ENCODE assay signal across 1 cellular context in the genomic region with DNA sequence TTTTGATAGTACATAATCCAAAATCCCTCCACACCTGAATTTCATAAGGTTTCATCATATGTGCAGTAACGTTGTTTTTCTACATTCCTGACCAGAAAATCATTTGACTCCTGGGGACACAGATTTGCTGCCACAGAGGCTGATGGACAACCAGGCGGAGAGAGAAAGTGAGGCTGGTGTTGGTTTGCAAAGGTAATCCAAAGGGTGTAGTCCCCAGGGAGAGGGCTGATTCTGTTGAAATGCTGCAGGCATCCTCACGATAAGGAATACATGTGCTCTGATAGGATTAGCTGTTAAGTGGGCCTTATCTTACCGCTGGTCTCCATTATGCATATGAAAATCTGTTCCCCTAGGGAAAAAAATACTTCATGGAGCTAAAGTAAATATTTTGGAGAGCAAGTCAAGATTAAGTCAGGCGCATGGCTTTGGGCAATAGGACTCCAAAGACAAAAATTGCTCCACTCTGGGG.
A peak's percentile ranks its signal among the peaks of the same experiment; 100 is the strongest.
TF ChIP-seq lines count a peak whose summit lies in the region.

No MANE protein-coding gene starts in this region.

TF ChIP-seq in K562, 482 proteins besides CTCF, POLR2A, EP300 and RAD21 (continued from another document and continues in another):
- TF ChIP-seq ESRRA (IDR thresholded peaks at IDR 0.05; ENCODE audit: borderline replicate concordance, low read depth) (peak; percentile 62; the same call in 1 of the 2 replicates), MEIS2 (IDR thresholded peaks at IDR 0.05; ENCODE audit: partially characterized antibody) (peak; percentile 47), ZNF780A (CRISPR knock-in tag; IDR thresholded peaks at IDR 0.05) (no peak), ZBTB17 (CRISPR knock-in tag; IDR thresholded peaks at IDR 0.05) (no peak), ZNF589 (CRISPR knock-in tag; IDR thresholded peaks at IDR 0.05; ENCODE audit: low read depth) (0 out of 2 replicates have a peak, but pooled peaks have one; percentile 44), GTF2F1 (IDR thresholded peaks at IDR 0.05; ENCODE audit: low read depth, low read length) (no peak), NCOR1 (IDR thresholded peaks at IDR 0.05) (peak; percentile 34), FOXM1 (IDR thresholded peaks at IDR 0.05; ENCODE audit: low read depth) (peak; percentile 52; the same call in 1 of the 2 replicates), FOXM1 (CRISPR knock-in tag; IDR thresholded peaks at IDR 0.05; ENCODE audit: low read depth) (no peak), CBFA2T2 (conservative IDR thresholded peaks at IDR 0.05) (peak; percentile 46; the same call in 1 of the 2 replicates), NRF1 (conservative IDR thresholded peaks at IDR 0.05 in 1 of 2, IDR thresholded peaks at IDR 0.05 in 1 of 2) (peak; percentile 23 to 48; a peak in 3 of 4 replicates), SMAD2 (IDR thresholded peaks at IDR 0.05; ENCODE audit: low read depth, low read length) (no peak), ZEB2 (IDR thresholded peaks at IDR 0.05) (peak; percentile 27; the same call in 1 of the 2 replicates), ARID1B (IDR thresholded peaks at IDR 0.05) (peak; percentile 81), NCOA6 (IDR thresholded peaks at IDR 0.05) (no peak), ZNF778 (CRISPR knock-in tag; IDR thresholded peaks at IDR 0.05) (no peak), SREBF2 (CRISPR knock-in tag; IDR thresholded peaks at IDR 0.05) (no peak), CXXC5 (CRISPR knock-in tag; IDR thresholded peaks at IDR 0.05) (peak; percentile 41), PRMT5 (CRISPR knock-in tag; IDR thresholded peaks at IDR 0.05) (no peak), CREB1 (IDR thresholded peaks at IDR 0.05) (no peak), CREB1 (CRISPR knock-in tag; IDR thresholded peaks at IDR 0.05) (no peak), ZNF134 (CRISPR knock-in tag; conservative IDR thresholded peaks at IDR 0.05) (0 out of 2 replicates have a peak, but pooled peaks have one; percentile 21), SPI1 (IDR thresholded peaks at IDR 0.05; ENCODE audit: borderline replicate concordance, low read depth, low read length) (no peak), TCFL5 (CRISPR knock-in tag; conservative IDR thresholded peaks at IDR 0.05) (no peak), DPF2 (IDR thresholded peaks at IDR 0.05) (peak; percentile 52; the same call in 1 of the 2 replicates), ZC3H11A (IDR thresholded peaks at IDR 0.05; ENCODE audit: low read depth, low read length) (no peak), SMARCE1 (IDR thresholded peaks at IDR 0.05) (peak; percentile 49; the same call in 1 of the 2 replicates)
- TF ChIP-seq, protein P1, sequence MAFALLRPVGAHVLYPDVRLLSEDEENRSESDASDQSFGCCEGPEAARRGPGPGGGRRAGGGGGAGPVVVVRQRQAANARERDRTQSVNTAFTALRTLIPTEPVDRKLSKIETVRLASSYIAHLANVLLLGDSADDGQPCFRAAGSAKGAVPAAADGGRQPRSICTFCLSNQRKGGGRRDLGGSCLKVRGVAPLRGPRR (CRISPR knock-in tag; IDR thresholded peaks at IDR 0.05), result no peak
- TF ChIP-seq, protein P2, sequence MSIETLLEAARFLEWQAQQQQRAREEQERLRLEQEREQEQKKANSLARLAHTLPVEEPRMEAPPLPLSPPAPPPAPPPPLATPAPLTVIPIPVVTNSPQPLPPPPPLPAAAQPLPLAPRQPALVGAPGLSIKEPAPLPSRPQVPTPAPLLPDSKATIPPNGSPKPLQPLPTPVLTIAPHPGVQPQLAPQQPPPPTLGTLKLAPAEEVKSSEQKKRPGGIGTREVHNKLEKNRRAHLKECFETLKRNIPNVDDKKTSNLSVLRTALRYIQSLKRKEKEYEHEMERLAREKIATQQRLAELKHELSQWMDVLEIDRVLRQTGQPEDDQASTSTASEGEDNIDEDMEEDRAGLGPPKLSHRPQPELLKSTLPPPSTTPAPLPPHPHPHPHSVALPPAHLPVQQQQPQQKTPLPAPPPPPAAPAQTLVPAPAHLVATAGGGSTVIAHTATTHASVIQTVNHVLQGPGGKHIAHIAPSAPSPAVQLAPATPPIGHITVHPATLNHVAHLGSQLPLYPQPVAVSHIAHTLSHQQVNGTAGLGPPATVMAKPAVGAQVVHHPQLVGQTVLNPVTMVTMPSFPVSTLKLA (conservative IDR thresholded peaks at IDR 0.05), result 0 out of 4 replicates have a peak, but pooled peaks of 1 of the 2 experiments have one; percentile 25
- TF ChIP-seq, protein P3, sequence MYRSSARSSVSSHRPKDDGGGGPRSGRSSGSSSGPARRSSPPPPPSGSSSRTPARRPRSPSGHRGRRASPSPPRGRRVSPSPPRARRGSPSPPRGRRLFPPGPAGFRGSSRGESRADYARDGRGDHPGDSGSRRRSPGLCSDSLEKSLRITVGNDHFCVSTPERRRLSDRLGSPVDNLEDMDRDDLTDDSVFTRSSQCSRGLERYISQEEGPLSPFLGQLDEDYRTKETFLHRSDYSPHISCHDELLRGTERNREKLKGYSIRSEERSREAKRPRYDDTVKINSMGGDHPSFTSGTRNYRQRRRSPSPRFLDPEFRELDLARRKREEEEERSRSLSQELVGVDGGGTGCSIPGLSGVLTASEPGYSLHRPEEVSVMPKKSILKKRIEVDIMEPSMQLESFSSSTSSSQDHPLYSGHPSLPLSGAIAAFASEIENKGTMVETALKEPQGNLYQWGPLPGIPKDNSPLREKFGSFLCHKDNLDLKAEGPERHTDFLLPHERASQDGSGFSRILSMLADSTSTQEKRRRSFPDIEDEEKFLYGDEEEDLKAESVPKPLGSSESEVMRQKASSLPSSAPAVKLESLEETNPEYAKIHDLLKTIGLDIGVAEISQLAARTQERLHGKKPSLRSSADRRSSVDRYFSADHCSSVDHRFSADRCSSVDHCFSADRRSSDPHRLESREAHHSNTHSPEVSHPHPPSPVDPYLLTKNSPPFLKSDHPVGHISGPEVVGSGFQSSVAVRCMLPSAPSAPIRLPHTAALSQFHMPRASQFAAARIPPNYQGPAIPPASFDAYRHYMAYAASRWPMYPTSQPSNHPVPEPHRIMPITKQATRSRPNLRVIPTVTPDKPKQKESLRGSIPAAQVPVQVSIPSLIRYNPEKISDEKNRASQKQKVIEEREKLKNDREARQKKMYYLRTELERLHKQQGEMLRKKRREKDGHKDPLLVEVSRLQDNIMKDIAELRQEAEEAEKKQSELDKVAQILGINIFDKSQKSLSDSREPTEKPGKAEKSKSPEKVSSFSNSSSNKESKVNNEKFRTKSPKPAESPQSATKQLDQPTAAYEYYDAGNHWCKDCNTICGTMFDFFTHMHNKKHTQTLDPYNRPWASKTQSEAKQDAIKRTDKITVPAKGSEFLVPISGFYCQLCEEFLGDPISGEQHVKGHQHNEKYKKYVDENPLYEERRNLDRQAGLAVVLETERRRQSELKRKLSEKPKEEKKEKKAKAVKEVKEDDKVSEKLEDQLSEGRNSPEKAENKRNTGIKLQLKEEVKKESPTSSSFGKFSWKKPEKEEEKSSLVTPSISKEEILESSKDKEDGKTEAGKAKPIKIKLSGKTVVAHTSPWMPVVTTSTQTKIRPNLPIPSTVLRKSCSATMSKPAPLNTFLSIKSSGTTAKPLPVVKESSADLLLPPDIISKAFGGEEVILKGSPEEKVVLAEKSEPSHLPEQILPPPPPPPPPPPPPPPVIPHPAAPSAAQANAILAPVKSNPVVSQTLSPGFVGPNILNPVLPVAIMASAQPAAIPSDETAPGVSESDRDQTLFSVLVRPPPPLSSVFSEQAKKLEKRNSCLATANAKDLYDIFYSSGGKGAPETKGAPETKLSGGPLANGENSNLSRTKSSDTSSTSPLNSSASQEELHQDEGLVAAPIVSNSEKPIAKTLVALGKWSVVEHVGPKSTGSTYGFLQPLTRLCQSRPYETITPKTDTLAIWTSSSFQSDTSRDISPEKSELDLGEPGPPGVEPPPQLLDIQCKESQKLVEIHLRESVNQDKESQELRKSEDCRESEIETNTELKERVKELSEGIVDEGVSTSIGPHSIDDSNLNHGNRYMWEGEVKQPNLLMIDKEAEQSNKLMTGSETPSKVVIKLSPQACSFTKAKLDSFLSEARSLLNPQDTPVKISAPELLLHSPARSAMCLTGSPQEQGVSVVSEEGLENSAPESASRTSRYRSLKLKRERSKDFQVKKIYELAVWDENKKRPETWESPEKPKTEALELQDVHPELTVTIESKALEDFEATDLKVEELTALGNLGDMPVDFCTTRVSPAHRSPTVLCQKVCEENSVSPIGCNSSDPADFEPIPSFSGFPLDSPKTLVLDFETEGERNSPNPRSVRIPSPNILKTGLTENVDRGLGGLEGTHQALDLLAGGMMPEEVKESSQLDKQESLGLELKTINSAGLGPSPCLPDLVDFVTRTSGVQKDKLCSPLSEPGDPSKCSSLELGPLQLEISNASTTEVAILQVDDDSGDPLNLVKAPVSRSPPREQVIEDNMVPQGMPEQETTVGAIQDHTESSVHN (IDR thresholded peaks at IDR 0.05; ENCODE audit: borderline replicate concordance in 1 of 2, low read depth in 1 of 2), result 0 out of 4 replicates have a peak, but pooled peaks of 1 of the 2 experiments have one; percentile 32
- TF ChIP-seq, protein P4, sequence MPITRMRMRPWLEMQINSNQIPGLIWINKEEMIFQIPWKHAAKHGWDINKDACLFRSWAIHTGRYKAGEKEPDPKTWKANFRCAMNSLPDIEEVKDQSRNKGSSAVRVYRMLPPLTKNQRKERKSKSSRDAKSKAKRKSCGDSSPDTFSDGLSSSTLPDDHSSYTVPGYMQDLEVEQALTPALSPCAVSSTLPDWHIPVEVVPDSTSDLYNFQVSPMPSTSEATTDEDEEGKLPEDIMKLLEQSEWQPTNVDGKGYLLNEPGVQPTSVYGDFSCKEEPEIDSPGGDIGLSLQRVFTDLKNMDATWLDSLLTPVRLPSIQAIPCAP (CRISPR knock-in tag; IDR thresholded peaks at IDR 0.05; ENCODE audit: borderline replicate concordance), result no peak
- TF ChIP-seq, protein P5, sequence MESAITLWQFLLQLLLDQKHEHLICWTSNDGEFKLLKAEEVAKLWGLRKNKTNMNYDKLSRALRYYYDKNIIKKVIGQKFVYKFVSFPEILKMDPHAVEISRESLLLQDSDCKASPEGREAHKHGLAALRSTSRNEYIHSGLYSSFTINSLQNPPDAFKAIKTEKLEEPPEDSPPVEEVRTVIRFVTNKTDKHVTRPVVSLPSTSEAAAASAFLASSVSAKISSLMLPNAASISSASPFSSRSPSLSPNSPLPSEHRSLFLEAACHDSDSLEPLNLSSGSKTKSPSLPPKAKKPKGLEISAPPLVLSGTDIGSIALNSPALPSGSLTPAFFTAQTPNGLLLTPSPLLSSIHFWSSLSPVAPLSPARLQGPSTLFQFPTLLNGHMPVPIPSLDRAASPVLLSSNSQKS (CRISPR knock-in tag; IDR thresholded peaks at IDR 0.05), result no peak
- TF ChIP-seq, protein P6, sequence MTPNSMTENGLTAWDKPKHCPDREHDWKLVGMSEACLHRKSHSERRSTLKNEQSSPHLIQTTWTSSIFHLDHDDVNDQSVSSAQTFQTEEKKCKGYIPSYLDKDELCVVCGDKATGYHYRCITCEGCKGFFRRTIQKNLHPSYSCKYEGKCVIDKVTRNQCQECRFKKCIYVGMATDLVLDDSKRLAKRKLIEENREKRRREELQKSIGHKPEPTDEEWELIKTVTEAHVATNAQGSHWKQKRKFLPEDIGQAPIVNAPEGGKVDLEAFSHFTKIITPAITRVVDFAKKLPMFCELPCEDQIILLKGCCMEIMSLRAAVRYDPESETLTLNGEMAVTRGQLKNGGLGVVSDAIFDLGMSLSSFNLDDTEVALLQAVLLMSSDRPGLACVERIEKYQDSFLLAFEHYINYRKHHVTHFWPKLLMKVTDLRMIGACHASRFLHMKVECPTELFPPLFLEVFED (CRISPR knock-in tag; conservative IDR thresholded peaks at IDR 0.05), result no peak
- TF ChIP-seq, protein P7, sequence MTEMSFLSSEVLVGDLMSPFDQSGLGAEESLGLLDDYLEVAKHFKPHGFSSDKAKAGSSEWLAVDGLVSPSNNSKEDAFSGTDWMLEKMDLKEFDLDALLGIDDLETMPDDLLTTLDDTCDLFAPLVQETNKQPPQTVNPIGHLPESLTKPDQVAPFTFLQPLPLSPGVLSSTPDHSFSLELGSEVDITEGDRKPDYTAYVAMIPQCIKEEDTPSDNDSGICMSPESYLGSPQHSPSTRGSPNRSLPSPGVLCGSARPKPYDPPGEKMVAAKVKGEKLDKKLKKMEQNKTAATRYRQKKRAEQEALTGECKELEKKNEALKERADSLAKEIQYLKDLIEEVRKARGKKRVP (CRISPR knock-in tag; IDR thresholded peaks at IDR 0.05), result peak; percentile 75
- TF ChIP-seq, protein P8, sequence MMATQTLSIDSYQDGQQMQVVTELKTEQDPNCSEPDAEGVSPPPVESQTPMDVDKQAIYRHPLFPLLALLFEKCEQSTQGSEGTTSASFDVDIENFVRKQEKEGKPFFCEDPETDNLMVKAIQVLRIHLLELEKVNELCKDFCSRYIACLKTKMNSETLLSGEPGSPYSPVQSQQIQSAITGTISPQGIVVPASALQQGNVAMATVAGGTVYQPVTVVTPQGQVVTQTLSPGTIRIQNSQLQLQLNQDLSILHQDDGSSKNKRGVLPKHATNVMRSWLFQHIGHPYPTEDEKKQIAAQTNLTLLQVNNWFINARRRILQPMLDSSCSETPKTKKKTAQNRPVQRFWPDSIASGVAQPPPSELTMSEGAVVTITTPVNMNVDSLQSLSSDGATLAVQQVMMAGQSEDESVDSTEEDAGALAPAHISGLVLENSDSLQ (IDR thresholded peaks at IDR 0.05), result peak; percentile 39; the same call in 1 of the 2 replicates
- TF ChIP-seq, protein P9, sequence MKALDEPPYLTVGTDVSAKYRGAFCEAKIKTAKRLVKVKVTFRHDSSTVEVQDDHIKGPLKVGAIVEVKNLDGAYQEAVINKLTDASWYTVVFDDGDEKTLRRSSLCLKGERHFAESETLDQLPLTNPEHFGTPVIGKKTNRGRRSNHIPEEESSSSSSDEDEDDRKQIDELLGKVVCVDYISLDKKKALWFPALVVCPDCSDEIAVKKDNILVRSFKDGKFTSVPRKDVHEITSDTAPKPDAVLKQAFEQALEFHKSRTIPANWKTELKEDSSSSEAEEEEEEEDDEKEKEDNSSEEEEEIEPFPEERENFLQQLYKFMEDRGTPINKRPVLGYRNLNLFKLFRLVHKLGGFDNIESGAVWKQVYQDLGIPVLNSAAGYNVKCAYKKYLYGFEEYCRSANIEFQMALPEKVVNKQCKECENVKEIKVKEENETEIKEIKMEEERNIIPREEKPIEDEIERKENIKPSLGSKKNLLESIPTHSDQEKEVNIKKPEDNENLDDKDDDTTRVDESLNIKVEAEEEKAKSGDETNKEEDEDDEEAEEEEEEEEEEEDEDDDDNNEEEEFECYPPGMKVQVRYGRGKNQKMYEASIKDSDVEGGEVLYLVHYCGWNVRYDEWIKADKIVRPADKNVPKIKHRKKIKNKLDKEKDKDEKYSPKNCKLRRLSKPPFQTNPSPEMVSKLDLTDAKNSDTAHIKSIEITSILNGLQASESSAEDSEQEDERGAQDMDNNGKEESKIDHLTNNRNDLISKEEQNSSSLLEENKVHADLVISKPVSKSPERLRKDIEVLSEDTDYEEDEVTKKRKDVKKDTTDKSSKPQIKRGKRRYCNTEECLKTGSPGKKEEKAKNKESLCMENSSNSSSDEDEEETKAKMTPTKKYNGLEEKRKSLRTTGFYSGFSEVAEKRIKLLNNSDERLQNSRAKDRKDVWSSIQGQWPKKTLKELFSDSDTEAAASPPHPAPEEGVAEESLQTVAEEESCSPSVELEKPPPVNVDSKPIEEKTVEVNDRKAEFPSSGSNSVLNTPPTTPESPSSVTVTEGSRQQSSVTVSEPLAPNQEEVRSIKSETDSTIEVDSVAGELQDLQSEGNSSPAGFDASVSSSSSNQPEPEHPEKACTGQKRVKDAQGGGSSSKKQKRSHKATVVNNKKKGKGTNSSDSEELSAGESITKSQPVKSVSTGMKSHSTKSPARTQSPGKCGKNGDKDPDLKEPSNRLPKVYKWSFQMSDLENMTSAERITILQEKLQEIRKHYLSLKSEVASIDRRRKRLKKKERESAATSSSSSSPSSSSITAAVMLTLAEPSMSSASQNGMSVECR (CRISPR knock-in tag; IDR thresholded peaks at IDR 0.05), result no peak
